Comparison of ENCODE assay signal across 8 cellular contexts in the genomic region with DNA sequence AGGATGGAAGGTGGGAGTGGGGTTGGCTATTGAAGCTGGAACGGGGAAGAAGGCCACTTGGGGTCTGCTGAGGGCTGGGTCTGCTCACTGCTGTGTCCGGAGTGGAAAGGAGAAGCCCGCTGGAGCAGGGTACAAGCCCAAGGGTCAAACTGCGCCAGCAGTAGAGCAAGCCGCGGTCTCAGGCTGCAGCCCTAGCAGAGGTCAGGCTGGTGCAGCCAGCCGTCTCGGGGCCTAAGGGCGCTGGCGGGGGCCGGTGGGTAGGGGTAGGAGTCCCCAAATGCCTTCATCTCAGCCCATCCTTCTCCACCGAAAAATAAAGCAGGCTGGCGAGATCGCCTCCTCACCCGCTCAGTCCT. TPM values are rescaled to one million over a fixed set of nuclear protein-coding genes. Genes with fewer than 3 reads are reported as not detected.
DNase-seq lines count a peak whose midpoint lies in the region; ATAC-seq and TF ChIP-seq lines count a peak whose summit lies in the region.

No MANE protein-coding gene starts in this region.

- no peak overlapping the region for H3K27ac ChIP-seq in DOHH2 (ENCODE audit: low read depth, low read length)
- H3K27ac ChIP-seq in HEK293 (ENCODE audit: extremely low read depth, low read depth, low read length): no peak overlapping the region; the same call in 1 of the 2 replicates
- no peak overlapping the region for H3K27ac ChIP-seq in WERI-Rb-1
- peak overlapping the region; percentile 75 for H3K27ac ChIP-seq in cardiac muscle cell

- peaks cover 4% of the 10 kb centered on the region for H3K9me3 ChIP-seq in DOHH2 (ENCODE audit: control insufficient read depth, insufficient read depth, low read length)
- H3K9me3 ChIP-seq in HEK293 (ENCODE audit: control insufficient read depth, insufficient read depth, low read depth, low read length): no peaks in the 10 kb centered on the region
- no peaks in the 10 kb centered on the region for H3K9me3 ChIP-seq in WERI-Rb-1 (ENCODE audit: severe bottlenecking)
- no peaks in the 10 kb centered on the region for H3K9me3 ChIP-seq in cardiac muscle cell (ENCODE audit: low read depth)

- H4K20me1 ChIP-seq in DOHH2 (ENCODE audit: control insufficient read depth, insufficient read depth, low read depth, low read length): no peaks in the 10 kb centered on the region

- TF ChIP-seq CTCF in DOHH2 (IDR thresholded peaks at IDR 0.05; ENCODE audit: low read depth, low read length, poor library complexity, severe bottlenecking): no peak
- no peak for TF ChIP-seq CTCF in HEK293 (tag by site-specific recombination; IDR thresholded peaks at IDR 0.05)
- TF ChIP-seq CTCF in WERI-Rb-1 (IDR thresholded peaks at IDR 0.05; ENCODE audit: low read depth, low read length): no peak
- TF ChIP-seq CTCF in cardiac muscle cell (IDR thresholded peaks at IDR 0.05; ENCODE audit: low read depth, low read length): no peak

- H3F3A ChIP-seq in DOHH2 (ENCODE audit: control insufficient read depth, insufficient read depth): peaks cover 8% of the 10 kb centered on the region

- DNase-seq in WERI-Rb-1: no peak
- no peak for DNase-seq in cardiac muscle cell (ENCODE audit: low read depth in 1 of 2, low spot score in 1 of 2)
- no peak for DNase-seq in sciatic nerve (ENCODE audit: low spot score)
- no peak for DNase-seq in RPMI8226
- DNase-seq in NCI-H1105 (lab: John Stamatoyannopoulos, UW): no peak

- POLR2A ChIA-PET in HEK293 (lab: Yijun Ruan, JAX): no interaction called here

- no peaks in the 10 kb centered on the region for H3K36me3 ChIP-seq in DOHH2 (ENCODE audit: control insufficient read depth, low read length)
- no peaks in the 10 kb centered on the region for H3K36me3 ChIP-seq in HEK293 (ENCODE audit: control insufficient read depth in 2 of 2, insufficient read depth in 1 of 2, low read length in 2 of 2)
- H3K36me3 ChIP-seq in WERI-Rb-1: no peaks in the 10 kb centered on the region
- no peaks in the 10 kb centered on the region for H3K36me3 ChIP-seq in cardiac muscle cell

- intact Hi-C loops in sciatic nerve (cut with DNase I): no loop called here

- peaks cover 39% of the 10 kb centered on the region for H3K27me3 ChIP-seq in DOHH2 (ENCODE audit: control insufficient read depth, low read length)
- H3K27me3 ChIP-seq in WERI-Rb-1 (ENCODE audit: insufficient read depth, low read depth, severe bottlenecking): peaks cover 2% of the 10 kb centered on the region
- no peaks in the 10 kb centered on the region for H3K27me3 ChIP-seq in cardiac muscle cell

- H3K4me1 ChIP-seq in DOHH2 (ENCODE audit: control insufficient read depth, low read length) (peaks cover 25% of the 10 kb centered on the region), HEK293 (ENCODE audit: control insufficient read depth, insufficient read depth, low read length) (no peaks in the 10 kb centered on the region), cardiac muscle cell (ENCODE audit: low read depth) (peaks cover 23% of the 10 kb centered on the region)

- H3K4me3 ChIP-seq in DOHH2 (ENCODE audit: low read length) (peak overlapping the region; percentile 72), HEK293 (ENCODE audit: low read depth, low read length) (peak overlapping the region; percentile 59), WERI-Rb-1 (ENCODE audit: low read depth, low read length) (peak overlapping the region; percentile 54), cardiac muscle cell (peak overlapping the region; percentile 99)

- CTCF ChIA-PET in HEK293 (lab: Yijun Ruan, JAX): no interaction called here

- H3K4me2 ChIP-seq in DOHH2 (ENCODE audit: low read length): peak overlapping the region; percentile 87

- H3K79me2 ChIP-seq in DOHH2 (ENCODE audit: control insufficient read depth, low read length): no peaks in the 10 kb centered on the region

- H3K9me2 ChIP-seq in DOHH2 (replicated peaks; ENCODE audit: control insufficient read depth, low read length): no peaks in the 10 kb centered on the region

- ATAC-seq in sciatic nerve: peak; percentile 25
- no peak for ATAC-seq in HG02884 (IDR thresholded peaks at IDR 0.05; ENCODE audit: unreplicated experiment)

TF ChIP-seq in HEK293, 187 proteins besides CTCF, POLR2A, EP300 and RAD21:
- TF ChIP-seq, protein P1, sequence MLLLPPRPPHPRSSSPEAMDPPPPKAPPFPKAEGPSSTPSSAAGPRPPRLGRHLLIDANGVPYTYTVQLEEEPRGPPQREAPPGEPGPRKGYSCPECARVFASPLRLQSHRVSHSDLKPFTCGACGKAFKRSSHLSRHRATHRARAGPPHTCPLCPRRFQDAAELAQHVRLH (tag by site-specific recombination; IDR thresholded peaks at IDR 0.05): no peak
- TF ChIP-seq, protein P2, sequence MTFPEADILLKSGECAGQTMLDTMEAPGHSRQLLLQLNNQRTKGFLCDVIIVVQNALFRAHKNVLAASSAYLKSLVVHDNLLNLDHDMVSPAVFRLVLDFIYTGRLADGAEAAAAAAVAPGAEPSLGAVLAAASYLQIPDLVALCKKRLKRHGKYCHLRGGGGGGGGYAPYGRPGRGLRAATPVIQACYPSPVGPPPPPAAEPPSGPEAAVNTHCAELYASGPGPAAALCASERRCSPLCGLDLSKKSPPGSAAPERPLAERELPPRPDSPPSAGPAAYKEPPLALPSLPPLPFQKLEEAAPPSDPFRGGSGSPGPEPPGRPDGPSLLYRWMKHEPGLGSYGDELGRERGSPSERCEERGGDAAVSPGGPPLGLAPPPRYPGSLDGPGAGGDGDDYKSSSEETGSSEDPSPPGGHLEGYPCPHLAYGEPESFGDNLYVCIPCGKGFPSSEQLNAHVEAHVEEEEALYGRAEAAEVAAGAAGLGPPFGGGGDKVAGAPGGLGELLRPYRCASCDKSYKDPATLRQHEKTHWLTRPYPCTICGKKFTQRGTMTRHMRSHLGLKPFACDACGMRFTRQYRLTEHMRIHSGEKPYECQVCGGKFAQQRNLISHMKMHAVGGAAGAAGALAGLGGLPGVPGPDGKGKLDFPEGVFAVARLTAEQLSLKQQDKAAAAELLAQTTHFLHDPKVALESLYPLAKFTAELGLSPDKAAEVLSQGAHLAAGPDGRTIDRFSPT (tag by site-specific recombination; IDR thresholded peaks at IDR 0.05): 0 out of 2 replicates have a peak, but pooled peaks have one; percentile 6

RNA-seq across cellular contexts. Expression of a gene that starts 0.7 kb away (rescaled TPM):
- total RNA-seq in cardiac muscle cell: 15.2 and 22.0 TPM in 2 replicates
- 9.7 and 12.5 TPM in 2 replicates for polyA plus RNA-seq in cardiac muscle cell
- total RNA-seq in sciatic nerve: 59.7 TPM
